ENCODE assay signal across 9 cellular contexts in the genomic region with DNA sequence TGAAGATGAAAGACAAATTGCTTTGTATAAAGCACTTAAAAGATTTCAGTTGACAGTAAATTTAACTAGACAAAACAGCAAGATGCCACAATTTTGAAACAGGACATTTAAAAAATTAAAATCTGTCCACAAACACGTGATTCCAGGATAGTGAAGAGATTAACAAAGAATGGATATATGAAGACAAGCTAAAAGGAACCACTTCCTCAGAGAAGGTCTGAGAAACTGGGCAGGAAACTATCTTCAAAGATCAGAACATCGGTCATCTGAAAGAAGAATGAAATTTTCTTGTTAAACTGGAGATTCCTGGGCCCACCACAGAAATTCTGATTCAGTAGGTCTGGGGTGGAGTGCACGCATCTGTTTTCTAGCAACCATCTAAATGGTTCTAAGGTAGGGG. TPM values are rescaled to one million over a fixed set of nuclear protein-coding genes. Genes with fewer than 3 reads are reported as not detected.
DNase-seq lines count a peak whose midpoint lies in the region; ATAC-seq and TF ChIP-seq lines count a peak whose summit lies in the region.
"Had no signal": no experiment of that assay in that cellular context is flagged by ENCODE, and none has a peak within 500 bp of the region (broad histone marks: within the 10 kb centered on the region; RNA-seq: fewer than 3 reads in every experiment).

No MANE protein-coding gene starts in this region.

- WGBS in mesenchymal stem cell: 88% methylated on average over 3 of the region's 3 CpGs

- H2BK15ac ChIP-seq in mesenchymal stem cell (ENCODE audit: low read depth, poor library complexity, severe bottlenecking): no peak overlapping the region

- ATAC-seq in activated naive CD8-positive, alpha-beta T cell treated with anti-CD3 and anti-CD28 coated beads, Interleukin-2, amount 10 ng/mL, durations not matched to agents 7 days and 5 days (ENCODE audit: low read depth): no peak
- no peak for ATAC-seq in omental fat pad (ENCODE audit: low FRiP score)

- no peak overlapping the region for H4K91ac ChIP-seq in mesenchymal stem cell (ENCODE audit: low read length)

- H3K27me3 Mint-ChIP-seq in activated naive CD8-positive, alpha-beta T cell treated with anti-CD3 and anti-CD28 coated beads, Interleukin-2, amount 10 ng/mL, durations not matched to agents 7 days and 5 days: no peaks in the 10 kb centered on the region

- no peak overlapping the region for H2BK5ac ChIP-seq in mesenchymal stem cell (ENCODE audit: low read depth, low read length, poor library complexity, severe bottlenecking)

- H3K4me3 Mint-ChIP-seq in activated naive CD8-positive, alpha-beta T cell treated with anti-CD3 and anti-CD28 coated beads, Interleukin-2, amount 10 ng/mL, durations not matched to agents 7 days and 5 days: peak overlapping the region; percentile 98

- H3K27ac ChIP-seq in HEK293 (ENCODE audit: extremely low read depth, low read depth, low read length) (no peak overlapping the region), mesenchymal stem cell (ENCODE audit: low read length, poor library complexity, severe bottlenecking) (no peak overlapping the region)
- H3K27ac ChIP-seq: epithelial cell of prostate had no signal

- no peak overlapping the region for H2BK120ac ChIP-seq in mesenchymal stem cell (ENCODE audit: low read depth, low read length)

- H3K9me3 Mint-ChIP-seq in activated naive CD8-positive, alpha-beta T cell treated with anti-CD3 and anti-CD28 coated beads, Interleukin-2, amount 10 ng/mL, durations not matched to agents 7 days and 5 days: no peaks in the 10 kb centered on the region

- H3K23ac ChIP-seq in mesenchymal stem cell (ENCODE audit: low read length in 2 of 2): no peak overlapping the region

- no peak overlapping the region for H3K4ac ChIP-seq in mesenchymal stem cell (ENCODE audit: low read depth in 1 of 2, low read length in 2 of 2)

- no peak for TF ChIP-seq CTCF in HEK293 (tag by site-specific recombination; IDR thresholded peaks at IDR 0.05)
- no peak for TF ChIP-seq CTCF in omental fat pad (IDR thresholded peaks at IDR 0.05)

- peak; percentile 10 for DNase-seq in AG08396 (ENCODE audit: low spot score)
- DNase-seq in activated naive CD8-positive, alpha-beta T cell treated with anti-CD3 and anti-CD28 coated beads, Interleukin-2, amount 10 ng/mL, durations not matched to agents 7 days and 5 days: no peak
- DNase-seq in mesenchymal stem cell: no peak
- no peak for DNase-seq in omental fat pad (ENCODE audit: low spot score)
- DNase-seq in NCI-H2171 treated with DMSO at 0.1 percent for 48 hours (lab: John Stamatoyannopoulos, UW): no peak
- no peak for DNase-seq in anterior cingulate cortex (lab: John Stamatoyannopoulos, UW)
- no peak for DNase-seq in iPS-NIHi7 (ENCODE audit: extremely low spot score)

- H3K36me3 ChIP-seq in HEK293 (ENCODE audit: control insufficient read depth in 2 of 2, insufficient read depth in 1 of 2, low read length in 2 of 2): peaks cover 0 to 25% of the 10 kb centered on the region in 2 experiments; a peak in 2 of 3 replicates
- peaks cover 2 to 31% of the 10 kb centered on the region in 2 experiments for H3K36me3 ChIP-seq in mesenchymal stem cell (ENCODE audit: control insufficient read depth in 1 of 2, insufficient read depth in 2 of 2, low read depth in 1 of 2, low read length in 2 of 2)

- peaks cover 30% of the 10 kb centered on the region for H3K4me1 Mint-ChIP-seq in activated naive CD8-positive, alpha-beta T cell treated with anti-CD3 and anti-CD28 coated beads, Interleukin-2, amount 10 ng/mL, durations not matched to agents 7 days and 5 days

- peak overlapping the region; percentile 100 for H3K9ac ChIP-seq in mesenchymal stem cell (ENCODE audit: low read length)

- CTCF ChIA-PET in HEK293 (lab: Yijun Ruan, JAX): interaction anchor here (0.7 kb wide), 1 partner anchor 42 kb away, joined by 3 read pairs; no protein-coding TSS in a partner anchor

- H4K8ac ChIP-seq in mesenchymal stem cell (ENCODE audit: low read length): no peak overlapping the region

- POLR2A ChIA-PET in HEK293 (lab: Yijun Ruan, JAX): no interaction called here
- POLR2A ChIA-PET in activated naive CD8-positive, alpha-beta T cell treated with anti-CD3 and anti-CD28 coated beads, Interleukin-2, amount 10 ng/mL, durations not matched to agents 7 days and 5 days (lab: Charles Lee): interaction anchor here (1.6 kb wide), 1 partner anchor 214 kb away, joined by 4 read pairs; no protein-coding TSS in a partner anchor

- no peak overlapping the region for H2AFZ ChIP-seq in mesenchymal stem cell (ENCODE audit: low read depth, low read length)

- H3K9me3 ChIP-seq in HEK293 (ENCODE audit: control insufficient read depth, insufficient read depth, low read depth, low read length): no peaks in the 10 kb centered on the region
- H3K9me3 ChIP-seq in mesenchymal stem cell (ENCODE audit: control insufficient read depth, low read length): no peaks in the 10 kb centered on the region

- peak overlapping the region; percentile 26 for H3K27ac Mint-ChIP-seq in activated naive CD8-positive, alpha-beta T cell treated with anti-CD3 and anti-CD28 coated beads, Interleukin-2, amount 10 ng/mL, durations not matched to agents 7 days and 5 days

- no peak overlapping the region for H2BK12ac ChIP-seq in mesenchymal stem cell (ENCODE audit: low read length in 2 of 2)

- H3K36me3 Mint-ChIP-seq in activated naive CD8-positive, alpha-beta T cell treated with anti-CD3 and anti-CD28 coated beads, Interleukin-2, amount 10 ng/mL, durations not matched to agents 7 days and 5 days: peaks cover 9% of the 10 kb centered on the region

- H3K4me3 ChIP-seq in HEK293 (ENCODE audit: low read depth, low read length): 0 out of 2 replicates have a peak overlapping the region, but pooled peaks have one; percentile 49
- peak overlapping the region in 1 of 2 experiments; percentile 100 for H3K4me3 ChIP-seq in mesenchymal stem cell (ENCODE audit: insufficient read depth in 1 of 2, low read depth in 1 of 2, low read length in 2 of 2)

- H3K79me1 ChIP-seq in mesenchymal stem cell (replicated peaks; ENCODE audit: low read length, poor library complexity, severe bottlenecking): peaks cover 11% of the 10 kb centered on the region

- no peak overlapping the region for H3K4me2 ChIP-seq in mesenchymal stem cell (ENCODE audit: low read length, poor library complexity, severe bottlenecking)

- no peaks in the 10 kb centered on the region for H3K27me3 ChIP-seq in mesenchymal stem cell (ENCODE audit: control insufficient read depth in 1 of 2, insufficient read depth in 1 of 2, low read length in 2 of 2)

- H2AK5ac ChIP-seq in mesenchymal stem cell (ENCODE audit: low read length, severe bottlenecking): no peak overlapping the region

- H3K14ac ChIP-seq in mesenchymal stem cell (ENCODE audit: low read length in 2 of 2): no peak overlapping the region

- H3K4me1 ChIP-seq in HEK293 (ENCODE audit: control insufficient read depth, insufficient read depth, low read length) (no peaks in the 10 kb centered on the region), mesenchymal stem cell (ENCODE audit: control insufficient read depth, insufficient read depth, low read depth, low read length) (peaks cover 5% of the 10 kb centered on the region)

- no peak overlapping the region for H3K18ac ChIP-seq in mesenchymal stem cell (ENCODE audit: low read depth in 1 of 2, low read length in 2 of 2)

TF ChIP-seq in HEK293, 187 proteins besides CTCF, POLR2A, EP300 and RAD21:
- TF ChIP-seq ZNF146 (tag by site-specific recombination; IDR thresholded peaks at IDR 0.05): no peak
- TF ChIP-seq ZNF548 (tag by site-specific recombination; IDR thresholded peaks at IDR 0.05): no peak

RNA-seq across cellular contexts. Expression of gene RWDD4, which starts 1.4 kb away (rescaled TPM):
- 10 to 100 TPM; 13.9 to 14.1 TPM for total RNA-seq in activated naive CD8-positive, alpha-beta T cell treated with anti-CD3 and anti-CD28 coated beads, Interleukin-2, amount 10 ng/mL, durations not matched to agents 7 days and 5 days
- 28.1 TPM for polyA plus RNA-seq in mesenchymal stem cell (2013, experiment 1 of 2)
- 31.0 TPM for polyA plus RNA-seq in mesenchymal stem cell (2013, experiment 2 of 2)
- total RNA-seq in omental fat pad: 10 to 100 TPM; 16.3 to 19.7 (median 18.1) TPM

RNA-seq across cellular contexts. Expression of gene TRAPPC11, which starts 1.5 kb away (rescaled TPM):
- 10 to 100 TPM; 33.0 to 34.6 TPM for total RNA-seq in activated naive CD8-positive, alpha-beta T cell treated with anti-CD3 and anti-CD28 coated beads, Interleukin-2, amount 10 ng/mL, durations not matched to agents 7 days and 5 days
- 19.3 TPM for polyA plus RNA-seq in mesenchymal stem cell (2013, experiment 1 of 2)
- 19.4 TPM for polyA plus RNA-seq in mesenchymal stem cell (2013, experiment 2 of 2)
- 10 to 100 TPM; 31.1 to 76.9 (median 42.1) TPM for total RNA-seq in omental fat pad
